Comparison of ENCODE assay signal across 20 cellular contexts in genomic region chr4:136927172-136927571, GRCh38.
DNase-seq lines count a peak whose midpoint lies in the region; ATAC-seq and TF ChIP-seq lines count a peak whose summit lies in the region.
"Had no signal": no experiment of that assay in that cellular context is flagged by ENCODE, and none has a peak within 500 bp of the region (broad histone marks: within the 10 kb centered on the region; RNA-seq: fewer than 3 reads in every experiment).

No MANE protein-coding gene starts in this region.

- H3K36me3 ChIP-seq in Peyer's patch, result no peaks in the 10 kb centered on the region
- H3K36me3 ChIP-seq: adrenal gland, esophagus muscularis mucosa, left lung, uterus had no signal

- in situ Hi-C loops in astrocyte of the spinal cord (cut with HindIII; ENCODE audit: low sequenced_read_pairs), result no loop called here

- no peak overlapping the region for H3K27ac ChIP-seq in Peyer's patch
- H3K27ac ChIP-seq: adrenal gland, esophagus muscularis mucosa, left lung, uterus, VCaP had no signal

- peaks cover 0 to 3% (median 0%) of the 10 kb centered on the region in 4 donors for H3K9me3 ChIP-seq in Peyer's patch
- H3K9me3 ChIP-seq: adrenal gland, esophagus muscularis mucosa, uterus had no signal

- H3K4me1 ChIP-seq in Peyer's patch, result no peaks in the 10 kb centered on the region
- H3K4me1 ChIP-seq: adrenal gland, left lung, uterus had no signal

- no peak for TF ChIP-seq POLR2A in Peyer's patch (IDR thresholded peaks at IDR 0.05)

- H3K4me3 ChIP-seq in astrocyte of the spinal cord (ENCODE audit: low read depth, low read length), result no peak overlapping the region
- no peak overlapping the region for H3K4me3 ChIP-seq in Peyer's patch
- H3K4me3 ChIP-seq in foreskin fibroblast (ENCODE audit: low read depth in 1 of 2, low read length in 2 of 2), result no peak overlapping the region
- H3K4me3 ChIP-seq: adrenal gland, esophagus muscularis mucosa, left lung, uterus had no signal

- no peak for ATAC-seq in HG02798 (IDR thresholded peaks at IDR 0.05; ENCODE audit: poor library complexity, unreplicated experiment)
- no peak for ATAC-seq in HG03139 (IDR thresholded peaks at IDR 0.05; ENCODE audit: unreplicated experiment)
- ATAC-seq: left lung; stimulated activated naive CD8-positive, alpha-beta T cell treated with anti-CD3 and anti-CD28 coated beads, Interleukin-15, Interleukin-2, amounts not matched to agents 100 U/mL and 50 U/mL, for 24 hours had no signal

- TF ChIP-seq CTCF in astrocyte of the spinal cord (IDR thresholded peaks at IDR 0.05; ENCODE audit: low read depth, low read length), result no peak
- TF ChIP-seq CTCF in Peyer's patch (IDR thresholded peaks at IDR 0.05), result no peak
- no peak for TF ChIP-seq CTCF in foreskin fibroblast (IDR thresholded peaks at IDR 0.05; ENCODE audit: low read depth, low read length)

- no peaks in the 10 kb centered on the region for H3K27me3 ChIP-seq in Peyer's patch
- H3K27me3 ChIP-seq: adrenal gland, esophagus muscularis mucosa, left lung, uterus had no signal

- DNase-seq in AG20443 (ENCODE audit: low spot score), result peak; percentile 9
- peak; percentile 56 for DNase-seq in LHCN-M2 (ENCODE audit: low read depth)
- DNase-seq in astrocyte of the spinal cord (ENCODE audit: low read depth, low spot score), result peak; percentile 68
- DNase-seq in iris pigment epithelial cell (ENCODE audit: low read depth), result peak; percentile 38
- DNase-seq in Peyer's patch, result no peak
- no peak for DNase-seq in foreskin fibroblast
- DNase-seq: activated CD4-positive, alpha-beta memory T cell treated with anti-CD3 and anti-CD28 coated beads for 36 hours; adrenal gland; cortex of kidney; GF-D8; left lung; NCI-H1930; NCI-H526 treated with DMSO at 0.1 percent for 48 hours; stimulated activated CD4-positive, alpha-beta T cell treated with anti-CD3 and anti-CD28 coated beads, Interleukin-12 subunit alpha, Interleukin-12 subunit beta, amount 100 ng/mL, for 4 hours; stimulated activated naive CD8-positive, alpha-beta T cell treated with anti-CD3 and anti-CD28 coated beads, Interleukin-15, Interleukin-2, amounts not matched to agents 100 U/mL and 50 U/mL, for 24 hours; uterus had no signal

Comparison
In these comparisons a context has a peak if more than half of its experiments do, and no peak if none do; other contexts are left out.
1. DNase-seq: peak in AG20443 (single experiment), LHCN-M2 (single experiment), astrocyte of the spinal cord (single experiment) and iris pigment epithelial cell (single experiment); none in Peyer's patch (0 of 3) and foreskin fibroblast (0 of 2).